ENCODE assay signal across 12 cellular contexts in genomic region chr2:230217424-230217823, GRCh38. TPM values are rescaled to one million over a fixed set of nuclear protein-coding genes. Genes with fewer than 3 reads are reported as not detected.
DNase-seq lines count a peak whose midpoint lies in the region; ATAC-seq and TF ChIP-seq lines count a peak whose summit lies in the region.
"Had no signal": no experiment of that assay in that cellular context is flagged by ENCODE, and none has a peak within 500 bp of the region (broad histone marks: within the 10 kb centered on the region; RNA-seq: fewer than 3 reads in every experiment).

No MANE protein-coding gene starts in this region.

- H4K5ac ChIP-seq in H9 (ENCODE audit: insufficient read length, low read depth, low read length): no peak overlapping the region

- H3K9me3 ChIP-seq in H9 (ENCODE audit: control insufficient read depth, low read depth, low read length) (no peaks in the 10 kb centered on the region), ascending aorta (no peaks in the 10 kb centered on the region)
- H3K9me3 ChIP-seq: tibial artery had no signal

- no peak overlapping the region for H3K4me2 ChIP-seq in H9 (ENCODE audit: insufficient read depth, insufficient read length, low read length)

- H3K4me1 ChIP-seq in H9 (ENCODE audit: insufficient read depth, low read length): no peaks in the 10 kb centered on the region
- peaks cover 5 to 16% of the 10 kb centered on the region in 2 donors for H3K4me1 ChIP-seq in ascending aorta

- H3K36me3 ChIP-seq in ascending aorta: peaks cover 30 to 44% of the 10 kb centered on the region in 2 donors

- H3K23ac ChIP-seq in H9 (ENCODE audit: insufficient read length, low read depth, low read length): no peak overlapping the region

- H3K14ac ChIP-seq in H9 (ENCODE audit: insufficient read depth, low read length): no peak overlapping the region

- H3K9me3 Mint-ChIP-seq in activated T-cell treated with anti-CD3 and anti-CD28 coated beads, Interleukin-2, amount 50 U/mL, for 24 hours: no peaks in the 10 kb centered on the region
- H3K9me3 Mint-ChIP-seq in activated naive CD8-positive, alpha-beta T cell (ENCODE audit: low read depth): no peaks in the 10 kb centered on the region
- no peaks in the 10 kb centered on the region for H3K9me3 Mint-ChIP-seq in stimulated activated naive B cell treated with anti-CD40 and anti-IgM and Interleukin-4, amounts not matched to agents 10 μg/mL and 1 μg/mL and 100 μg/mL, for 72 hours
- no peaks in the 10 kb centered on the region for H3K9me3 Mint-ChIP-seq in H9

- no peak overlapping the region for H3K4me3 ChIP-seq in ascending aorta
- H3K4me3 ChIP-seq: tibial artery had no signal

- H3T11ph ChIP-seq in H9 (ENCODE audit: low read length): no peak overlapping the region

- peak; percentile 37 for ATAC-seq in HG02798 (IDR thresholded peaks at IDR 0.05; ENCODE audit: poor library complexity, unreplicated experiment)
- peak; percentile 32 to 41 for ATAC-seq in stimulated activated naive B cell treated with anti-CD40 and anti-IgM and Interleukin-4, amounts not matched to agents 10 μg/mL and 1 μg/mL and 100 μg/mL, for 72 hours (replicated peaks)
- ATAC-seq: HCT116, Panc1 had no signal

- H2BK15ac ChIP-seq in H9 (ENCODE audit: low read depth, low read length): no peak overlapping the region

- H3K18ac ChIP-seq in H9 (ENCODE audit: insufficient read length, low read depth, low read length): no peak overlapping the region

- no peak overlapping the region for H2BK5ac ChIP-seq in H9 (ENCODE audit: insufficient read length, low read length)

- peak overlapping the region; percentile 47 for H3K27ac Mint-ChIP-seq in activated T-cell treated with anti-CD3 and anti-CD28 coated beads, Interleukin-2, amount 50 U/mL, for 24 hours
- H3K27ac Mint-ChIP-seq in activated naive CD8-positive, alpha-beta T cell: no peak overlapping the region
- peak overlapping the region; percentile 73 for H3K27ac Mint-ChIP-seq in stimulated activated naive B cell treated with anti-CD40 and anti-IgM and Interleukin-4, amounts not matched to agents 10 μg/mL and 1 μg/mL and 100 μg/mL, for 72 hours
- no peak overlapping the region for H3K27ac Mint-ChIP-seq in H9

- H3K23me2 ChIP-seq in H9 (ENCODE audit: insufficient read length, low read depth, low read length, poor library complexity, severe bottlenecking): peaks cover 6% of the 10 kb centered on the region

- no peaks in the 10 kb centered on the region for H4K20me1 ChIP-seq in H9 (ENCODE audit: control insufficient read depth, insufficient read depth, insufficient read length)

- H3K27me3 ChIP-seq in H9 (ENCODE audit: insufficient read depth, low read length): no peaks in the 10 kb centered on the region
- no peaks in the 10 kb centered on the region for H3K27me3 ChIP-seq in ascending aorta
- H3K27me3 ChIP-seq: tibial artery had no signal

- no peak overlapping the region for H2BK20ac ChIP-seq in H9 (ENCODE audit: low read depth, low read length, poor library complexity, severe bottlenecking)

- no peak overlapping the region for H4K8ac ChIP-seq in H9 (replicated peaks; ENCODE audit: insufficient read length, low read depth, low read length)

- no peak overlapping the region for H2AK5ac ChIP-seq in H9 (ENCODE audit: insufficient read length, low read length)

- H4K91ac ChIP-seq in H9 (ENCODE audit: insufficient read length, low read depth, low read length): no peak overlapping the region

- no peak overlapping the region for H3K9ac ChIP-seq in H9 (ENCODE audit: extremely low read depth, insufficient read length, low read length)

- H2BK120ac ChIP-seq in H9 (ENCODE audit: low read depth, low read length, poor library complexity, severe bottlenecking): no peak overlapping the region

- no peak for TF ChIP-seq CTCF in H9 (conservative IDR thresholded peaks at IDR 0.05)
- TF ChIP-seq CTCF in ascending aorta (IDR thresholded peaks at IDR 0.05): no peak

- peaks cover 58% of the 10 kb centered on the region for H3K4me1 Mint-ChIP-seq in activated T-cell treated with anti-CD3 and anti-CD28 coated beads, Interleukin-2, amount 50 U/mL, for 24 hours (ENCODE audit: low read depth)
- H3K4me1 Mint-ChIP-seq in activated naive CD8-positive, alpha-beta T cell (ENCODE audit: low read depth): peaks cover 57% of the 10 kb centered on the region
- peaks cover 39 to 83% of the 10 kb centered on the region in 2 donors for H3K4me1 Mint-ChIP-seq in stimulated activated naive B cell treated with anti-CD40 and anti-IgM and Interleukin-4, amounts not matched to agents 10 μg/mL and 1 μg/mL and 100 μg/mL, for 72 hours
- H3K4me1 Mint-ChIP-seq in H9: peaks cover 9 to 13% of the 10 kb centered on the region in 2 experiments

- no peaks in the 10 kb centered on the region for H3K27me3 Mint-ChIP-seq in activated T-cell treated with anti-CD3 and anti-CD28 coated beads, Interleukin-2, amount 50 U/mL, for 24 hours
- no peaks in the 10 kb centered on the region for H3K27me3 Mint-ChIP-seq in activated naive CD8-positive, alpha-beta T cell
- H3K27me3 Mint-ChIP-seq in stimulated activated naive B cell treated with anti-CD40 and anti-IgM and Interleukin-4, amounts not matched to agents 10 μg/mL and 1 μg/mL and 100 μg/mL, for 72 hours: no peaks in the 10 kb centered on the region
- H3K27me3 Mint-ChIP-seq in H9 (ENCODE audit: low read depth): no peaks in the 10 kb centered on the region

- H3K27ac ChIP-seq in H9 (ENCODE audit: insufficient read length, low read depth, low read length) (no peak overlapping the region), ascending aorta (no peak overlapping the region)
- H3K27ac ChIP-seq: tibial artery had no signal

- no peak overlapping the region for H2AFZ ChIP-seq in H9 (ENCODE audit: low read length)

- intact Hi-C loops in ascending aorta (cut with DNase I): loop anchor here (10.0 kb wide), 1 partner anchor 397 kb away; no protein-coding TSS in a partner anchor

- H3K56ac ChIP-seq in H9 (ENCODE audit: insufficient read length, low read depth, low read length): no peak overlapping the region

- no peaks in the 10 kb centered on the region for H3K79me2 ChIP-seq in H9 (ENCODE audit: insufficient read depth, low read length)

- no peak overlapping the region for H2BK12ac ChIP-seq in H9 (ENCODE audit: insufficient read length, low read depth, low read length)

- no peaks in the 10 kb centered on the region for H3K79me1 ChIP-seq in H9 (ENCODE audit: insufficient read depth, low read depth, low read length, poor library complexity, severe bottlenecking)

- no peak overlapping the region for H3K4ac ChIP-seq in H9 (ENCODE audit: low read depth, low read length)

- no peak for DNase-seq in activated T-cell treated with anti-CD3 and anti-CD28 coated beads, Interleukin-2, amount 50 U/mL, for 24 hours
- DNase-seq in activated T-cell treated with anti-CD3 and anti-CD28 coated beads, Interleukin-2, amount 50 U/mL, for 1 hour: no peak
- DNase-seq in stimulated activated naive B cell treated with anti-CD40 and anti-IgM and Interleukin-4, amounts not matched to agents 10 μg/mL and 1 μg/mL and 100 μg/mL, for 72 hours: no peak
- no peak for DNase-seq in H9
- DNase-seq in NCI-H345 (lab: John Stamatoyannopoulos, UW): no peak
- DNase-seq in ascending aorta (ENCODE audit: low spot score in 2 of 2): no peak
- DNase-seq: NCI-H1105 treated with DMSO at 0.1 percent for 48 hours, tibial artery had no signal

- H3K4me3 Mint-ChIP-seq in activated T-cell treated with anti-CD3 and anti-CD28 coated beads, Interleukin-2, amount 50 U/mL, for 24 hours: peak overlapping the region; percentile 94
- peak overlapping the region; percentile 99 for H3K4me3 Mint-ChIP-seq in activated naive CD8-positive, alpha-beta T cell
- peak overlapping the region; percentile 99 to 100 for H3K4me3 Mint-ChIP-seq in stimulated activated naive B cell treated with anti-CD40 and anti-IgM and Interleukin-4, amounts not matched to agents 10 μg/mL and 1 μg/mL and 100 μg/mL, for 72 hours
- H3K4me3 Mint-ChIP-seq in H9: no peak overlapping the region

- H3K36me3 Mint-ChIP-seq in activated T-cell treated with anti-CD3 and anti-CD28 coated beads, Interleukin-2, amount 50 U/mL, for 24 hours (ENCODE audit: low read depth): peaks cover 30% of the 10 kb centered on the region
- H3K36me3 Mint-ChIP-seq in activated naive CD8-positive, alpha-beta T cell: peaks cover 22% of the 10 kb centered on the region
- peaks cover 40 to 65% of the 10 kb centered on the region in 2 donors for H3K36me3 Mint-ChIP-seq in stimulated activated naive B cell treated with anti-CD40 and anti-IgM and Interleukin-4, amounts not matched to agents 10 μg/mL and 1 μg/mL and 100 μg/mL, for 72 hours
- H3K36me3 Mint-ChIP-seq in H9 (ENCODE audit: insufficient read depth in 1 of 3, low read depth in 3 of 3): peaks cover 0 to 9% (median 0%) of the 10 kb centered on the region in 3 experiments; a peak in 1 of 7 replicates

- WGBS in H9 (ENCODE audit: extremely low coverage, insufficient read length, low lambda C conversion rate): no CpG with 5 or more reads among the region's 3 CpGs

RNA-seq across cellular contexts. Expression of gene SP110, which starts 2.4 kb away (rescaled TPM):
- 2.9 and 3.7 TPM in 2 replicates for total RNA-seq in H9 (2021)
- total RNA-seq in ascending aorta: 25.2 TPM

RNA-seq across cellular contexts. Expression of gene SP140, which starts 8.1 kb away (rescaled TPM):
- total RNA-seq in H9 (2021) (0.31 and 0.70 TPM in 2 replicates), ascending aorta (0.11 TPM)

Comparison
In these comparisons a context has a peak if more than half of its experiments do, and no peak if none do; other contexts are left out.
1. H3K27ac Mint-ChIP-seq: peak in activated T-cell treated with anti-CD3 and anti-CD28 coated beads, Interleukin-2, amount 50 U/mL, for 24 hours (single experiment) and stimulated activated naive B cell treated with anti-CD40 and anti-IgM and Interleukin-4, amounts not matched to agents 10 μg/mL and 1 μg/mL and 100 μg/mL, for 72 hours (single experiment); none in activated naive CD8-positive, alpha-beta T cell (single experiment) and H9 (0 of 3).
2. H3K4me3 Mint-ChIP-seq: peak in activated T-cell treated with anti-CD3 and anti-CD28 coated beads, Interleukin-2, amount 50 U/mL, for 24 hours (single experiment), activated naive CD8-positive, alpha-beta T cell (single experiment) and stimulated activated naive B cell treated with anti-CD40 and anti-IgM and Interleukin-4, amounts not matched to agents 10 μg/mL and 1 μg/mL and 100 μg/mL, for 72 hours (2 of 2); none in H9 (0 of 2).